7 cellular contexts compared by ENCODE assay signal in genomic region chr6:24571361-24571760, GRCh38.
"Had no signal": no experiment of that assay in that cellular context is flagged by ENCODE, and none has a peak within 500 bp of the region (broad histone marks: within the 10 kb centered on the region; RNA-seq: fewer than 3 reads in every experiment).

No MANE protein-coding gene starts in this region.

- H3K4me1 ChIP-seq: HAP-1 had no signal

- H3K4me3 Mint-ChIP-seq: HFFc6 had no signal

- H3K27ac Mint-ChIP-seq: HFFc6 had no signal

- H3K4me3 ChIP-seq: HAP-1, K562 had no signal

- DNase-seq: GOT3, HFFc6, IMR-90, KG1 had no signal

- ATAC-seq: HCT116, K562 had no signal

- H3K9me3 ChIP-seq: HAP-1 had no signal

- H3K36me3 ChIP-seq: HAP-1 had no signal

- H3K9me3 Mint-ChIP-seq: HFFc6 had no signal
